13 cellular contexts compared by ENCODE assay signal in genomic region chr6:104896914-104897313, GRCh38. TPM values are rescaled to one million over a fixed set of nuclear protein-coding genes. Genes with fewer than 3 reads are reported as not detected.
DNase-seq lines count a peak whose midpoint lies in the region; FAIRE-seq and TF ChIP-seq lines count a peak whose summit lies in the region.
"Had no signal": no experiment of that assay in that cellular context is flagged by ENCODE, and none has a peak within 500 bp of the region (broad histone marks: within the 10 kb centered on the region; RNA-seq: fewer than 3 reads in every experiment).

No MANE protein-coding gene starts in this region.

- no peaks in the 10 kb centered on the region for H3K27me3 ChIP-seq in neural cell (ENCODE audit: insufficient read depth, low read depth, low read length)
- H3K27me3 ChIP-seq: SJSA1 had no signal

- H4K20me1 ChIP-seq in neural cell (ENCODE audit: insufficient read depth) = no peaks in the 10 kb centered on the region

- no peaks in the 10 kb centered on the region for H3F3A ChIP-seq in neural cell (ENCODE audit: insufficient read depth, low read length, poor library complexity, severe bottlenecking)

- H3K4me2 ChIP-seq in neural cell (ENCODE audit: low read length) = no peak overlapping the region

- TF ChIP-seq CTCF in HFF-Myc (IDR thresholded peaks at IDR 0.05; ENCODE audit: low read depth, low read length, missing control alignments) = peak; percentile 14
- peak; percentile 75 for TF ChIP-seq CTCF in VCaP (conservative IDR thresholded peaks at IDR 0.05)
- peak; percentile 43 for TF ChIP-seq CTCF in neural cell (IDR thresholded peaks at IDR 0.05; ENCODE audit: poor library complexity, severe bottlenecking)

- intact Hi-C loops in posterior vena cava (cut with DNase I) = loop anchor here in 1 of 2 donors (10.0 kb wide), 1 partner anchor 1188 kb away; the partner anchor contains the start of gene PRDM1

- TF ChIP-seq POLR2A in GM12891 (IDR thresholded peaks at IDR 0.05; ENCODE audit: low read depth, low read length) = no peak

- no peaks in the 10 kb centered on the region for H3K36me3 ChIP-seq in neural cell (ENCODE audit: insufficient read depth, low read length)
- H3K36me3 ChIP-seq: SJSA1 had no signal

- TF ChIP-seq RAD21 in neural cell (conservative IDR thresholded peaks at IDR 0.05) = no peak

- H3K4me3 ChIP-seq in HFF-Myc (replicated peaks; ENCODE audit: low read depth, low read length) = no peak overlapping the region
- H3K4me3 ChIP-seq in neural cell (ENCODE audit: low read length) = no peak overlapping the region
- H3K4me3 ChIP-seq: SJSA1 had no signal

- no peak for TF ChIP-seq EP300 in neural cell (conservative IDR thresholded peaks at IDR 0.05; ENCODE audit: poor library complexity, severe bottlenecking)

- FAIRE-seq in GM12891 (lab: Jason Lieb, UNC) = no peak

- H3K79me2 ChIP-seq in neural cell (replicated peaks; ENCODE audit: insufficient read depth, low read length) = no peaks in the 10 kb centered on the region

- H3K9me2 ChIP-seq in neural cell (ENCODE audit: insufficient read depth, low read length) = no peaks in the 10 kb centered on the region

- H3K27ac ChIP-seq in VCaP (no peak overlapping the region), neural cell (ENCODE audit: low read length) (no peak overlapping the region)
- H3K27ac ChIP-seq: SJSA1 had no signal

- peak; percentile 29 for DNase-seq in NCI-H2171 treated with DMSO at 0.1 percent for 48 hours (lab: John Stamatoyannopoulos, UW)
- no peak for DNase-seq in NCI-H2171 (lab: John Stamatoyannopoulos, UW)
- DNase-seq in HFF-Myc (ENCODE audit: extremely low read depth, low read depth) = no peak
- DNase-seq in GM12891 (ENCODE audit: insufficient read length, low spot score) = no peak
- no peak for DNase-seq in posterior vena cava (ENCODE audit: low spot score)
- DNase-seq in SW480 (ENCODE audit: low spot score) = no peak
- DNase-seq: activated CD4-positive, alpha-beta T cell treated with anti-CD3 and anti-CD28 coated beads, Interleukin-2, amount 50 U/mL, for 4 hours; activated naive CD8-positive, alpha-beta T cell treated with anti-CD3 and anti-CD28 coated beads for 36 hours; effector memory CD8-positive, alpha-beta T cell; NCI-H2029 treated with DMSO at 0.1 percent for 48 hours had no signal

- H3K9me3 ChIP-seq in neural cell (ENCODE audit: low read length) = no peaks in the 10 kb centered on the region
- H3K9me3 ChIP-seq: SJSA1 had no signal

- no peak overlapping the region for H3K9ac ChIP-seq in neural cell (ENCODE audit: low read length)

- H2AFZ ChIP-seq in neural cell (ENCODE audit: low read depth, low read length) = no peak overlapping the region

TF ChIP-seq in neural cell, 6 proteins besides CTCF, POLR2A, EP300 and RAD21:
- TF ChIP-seq EZH2 (IDR thresholded peaks at IDR 0.05; ENCODE audit: borderline replicate concordance, insufficient read depth, low read length, poor library complexity, severe bottlenecking) (no peak), MXI1 (conservative IDR thresholded peaks at IDR 0.05; ENCODE audit: poor library complexity, severe bottlenecking) (no peak), TAF1 (IDR thresholded peaks at IDR 0.05; ENCODE audit: low read depth) (no peak), SMC3 (conservative IDR thresholded peaks at IDR 0.05; ENCODE audit: poor library complexity) (no peak), REST (IDR thresholded peaks at IDR 0.05; ENCODE audit: borderline replicate concordance) (no peak), POLR2AphosphoS5 (IDR thresholded peaks at IDR 0.05) (no peak)

TF ChIP-seq in GM12891, 5 proteins besides CTCF, POLR2A, EP300 and RAD21:
- TF ChIP-seq POU2F2 (IDR thresholded peaks at IDR 0.05; ENCODE audit: low read depth, low read length) (no peak), TAF1 (IDR thresholded peaks at IDR 0.05; ENCODE audit: low read depth, low read length) (no peak), POLR2AphosphoS5 (IDR thresholded peaks at IDR 0.05; ENCODE audit: low read depth, low read length) (no peak), SPI1 (IDR thresholded peaks at IDR 0.05; ENCODE audit: low read depth, low read length) (no peak), PAX5 (IDR thresholded peaks at IDR 0.05; ENCODE audit: insufficient read depth, low read length, severe bottlenecking) (no peak)

RNA-seq across cellular contexts. Expression of gene HACE1, which starts 37.2 kb away (rescaled TPM):
- polyA plus RNA-seq in neural cell = 70.6 and 71.1 TPM in 2 replicates
- 68.4 and 80.7 TPM in 2 replicates for polyA minus RNA-seq in neural cell
- polyA plus RNA-seq in GM12891 (2012; ENCODE audit: low read depth, missing spikeins) = 2.5 TPM
- 10 to 100 TPM; 11.8 to 16.0 TPM for total RNA-seq in posterior vena cava

RNA-seq across cellular contexts. Expression of gene LIN28B, which starts 60.0 kb away (rescaled TPM):
- 17.4 and 19.1 TPM in 2 replicates for polyA plus RNA-seq in neural cell
- polyA minus RNA-seq in neural cell = 39.9 and 41.0 TPM in 2 replicates
- not detected for polyA plus RNA-seq in GM12891 (2012; ENCODE audit: low read depth, missing spikeins)
- not detected for total RNA-seq in posterior vena cava
- total RNA-seq: SJSA1 had no signal

Comparison
In these comparisons a context has a peak if more than half of its experiments do, and no peak if none do; other contexts are left out.
1. CTCF ChIP-seq: peak in every context shown above with its lines; median percentile 75 in VCaP; 43 in neural cell; 14 in HFF-Myc.